1 cellular context compared by ENCODE assay signal in the genomic region with DNA sequence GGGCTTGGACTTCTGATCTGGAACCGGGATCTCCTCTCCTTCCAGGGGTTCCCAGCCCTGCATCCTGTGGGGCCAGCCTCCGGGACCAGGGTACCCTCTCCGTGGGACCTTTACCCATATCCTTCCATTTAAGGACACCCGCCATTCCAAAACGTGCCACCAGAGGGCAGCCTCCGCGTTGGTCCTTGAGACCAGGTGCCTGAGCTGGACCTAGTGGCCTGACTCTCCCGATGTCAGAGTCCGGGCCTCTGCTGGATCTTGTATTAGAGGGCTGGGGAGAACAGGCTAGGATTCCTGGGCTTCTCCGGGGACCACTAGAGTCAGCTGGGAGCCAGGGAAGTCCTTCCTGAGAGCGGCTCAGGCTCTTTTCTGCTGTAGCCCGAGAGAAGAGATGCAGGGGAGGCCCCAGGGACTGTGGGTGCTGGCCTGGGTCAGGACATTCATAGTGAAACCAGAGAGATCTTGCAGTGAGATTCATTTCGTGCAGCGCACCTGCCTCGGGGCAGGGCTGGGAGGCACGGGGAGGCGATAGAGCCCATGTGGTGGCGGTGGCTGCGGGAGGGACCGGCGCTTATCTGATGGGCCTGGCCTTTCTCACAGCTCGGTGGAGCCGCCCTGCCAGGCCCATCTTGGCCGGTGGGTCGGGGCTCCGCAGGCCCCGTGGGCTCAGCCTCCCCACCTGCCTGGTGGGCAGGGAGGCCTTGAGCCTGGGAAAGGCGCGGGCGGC.
TF ChIP-seq lines count a peak whose summit lies in the region.

No MANE protein-coding gene starts in this region.

TF ChIP-seq in HepG2, 621 proteins besides CTCF, POLR2A, EP300 and RAD21 (continued from another document):
- TF ChIP-seq, protein P1, sequence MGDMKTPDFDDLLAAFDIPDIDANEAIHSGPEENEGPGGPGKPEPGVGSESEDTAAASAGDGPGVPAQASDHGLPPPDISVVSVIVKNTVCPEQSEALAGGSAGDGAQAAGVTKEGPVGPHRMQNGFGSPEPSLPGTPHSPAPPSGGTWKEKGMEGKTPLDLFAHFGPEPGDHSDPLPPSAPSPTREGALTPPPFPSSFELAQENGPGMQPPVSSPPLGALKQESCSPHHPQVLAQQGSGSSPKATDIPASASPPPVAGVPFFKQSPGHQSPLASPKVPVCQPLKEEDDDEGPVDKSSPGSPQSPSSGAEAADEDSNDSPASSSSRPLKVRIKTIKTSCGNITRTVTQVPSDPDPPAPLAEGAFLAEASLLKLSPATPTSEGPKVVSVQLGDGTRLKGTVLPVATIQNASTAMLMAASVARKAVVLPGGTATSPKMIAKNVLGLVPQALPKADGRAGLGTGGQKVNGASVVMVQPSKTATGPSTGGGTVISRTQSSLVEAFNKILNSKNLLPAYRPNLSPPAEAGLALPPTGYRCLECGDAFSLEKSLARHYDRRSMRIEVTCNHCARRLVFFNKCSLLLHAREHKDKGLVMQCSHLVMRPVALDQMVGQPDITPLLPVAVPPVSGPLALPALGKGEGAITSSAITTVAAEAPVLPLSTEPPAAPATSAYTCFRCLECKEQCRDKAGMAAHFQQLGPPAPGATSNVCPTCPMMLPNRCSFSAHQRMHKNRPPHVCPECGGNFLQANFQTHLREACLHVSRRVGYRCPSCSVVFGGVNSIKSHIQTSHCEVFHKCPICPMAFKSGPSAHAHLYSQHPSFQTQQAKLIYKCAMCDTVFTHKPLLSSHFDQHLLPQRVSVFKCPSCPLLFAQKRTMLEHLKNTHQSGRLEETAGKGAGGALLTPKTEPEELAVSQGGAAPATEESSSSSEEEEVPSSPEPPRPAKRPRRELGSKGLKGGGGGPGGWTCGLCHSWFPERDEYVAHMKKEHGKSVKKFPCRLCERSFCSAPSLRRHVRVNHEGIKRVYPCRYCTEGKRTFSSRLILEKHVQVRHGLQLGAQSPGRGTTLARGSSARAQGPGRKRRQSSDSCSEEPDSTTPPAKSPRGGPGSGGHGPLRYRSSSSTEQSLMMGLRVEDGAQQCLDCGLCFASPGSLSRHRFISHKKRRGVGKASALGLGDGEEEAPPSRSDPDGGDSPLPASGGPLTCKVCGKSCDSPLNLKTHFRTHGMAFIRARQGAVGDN (CRISPR knock-in tag; IDR thresholded peaks at IDR 0.05): peak; percentile 74
- no peak for TF ChIP-seq BORCS8-MEF2B (CRISPR knock-in tag; IDR thresholded peaks at IDR 0.05)
- TF ChIP-seq THAP11 (CRISPR knock-in tag; IDR thresholded peaks at IDR 0.05): 0 out of 2 replicates have a peak, but pooled peaks have one; percentile 39
- TF ChIP-seq, protein P2, sequence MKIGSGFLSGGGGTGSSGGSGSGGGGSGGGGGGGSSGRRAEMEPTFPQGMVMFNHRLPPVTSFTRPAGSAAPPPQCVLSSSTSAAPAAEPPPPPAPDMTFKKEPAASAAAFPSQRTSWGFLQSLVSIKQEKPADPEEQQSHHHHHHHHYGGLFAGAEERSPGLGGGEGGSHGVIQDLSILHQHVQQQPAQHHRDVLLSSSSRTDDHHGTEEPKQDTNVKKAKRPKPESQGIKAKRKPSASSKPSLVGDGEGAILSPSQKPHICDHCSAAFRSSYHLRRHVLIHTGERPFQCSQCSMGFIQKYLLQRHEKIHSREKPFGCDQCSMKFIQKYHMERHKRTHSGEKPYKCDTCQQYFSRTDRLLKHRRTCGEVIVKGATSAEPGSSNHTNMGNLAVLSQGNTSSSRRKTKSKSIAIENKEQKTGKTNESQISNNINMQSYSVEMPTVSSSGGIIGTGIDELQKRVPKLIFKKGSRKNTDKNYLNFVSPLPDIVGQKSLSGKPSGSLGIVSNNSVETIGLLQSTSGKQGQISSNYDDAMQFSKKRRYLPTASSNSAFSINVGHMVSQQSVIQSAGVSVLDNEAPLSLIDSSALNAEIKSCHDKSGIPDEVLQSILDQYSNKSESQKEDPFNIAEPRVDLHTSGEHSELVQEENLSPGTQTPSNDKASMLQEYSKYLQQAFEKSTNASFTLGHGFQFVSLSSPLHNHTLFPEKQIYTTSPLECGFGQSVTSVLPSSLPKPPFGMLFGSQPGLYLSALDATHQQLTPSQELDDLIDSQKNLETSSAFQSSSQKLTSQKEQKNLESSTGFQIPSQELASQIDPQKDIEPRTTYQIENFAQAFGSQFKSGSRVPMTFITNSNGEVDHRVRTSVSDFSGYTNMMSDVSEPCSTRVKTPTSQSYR (CRISPR knock-in tag; IDR thresholded peaks at IDR 0.05; ENCODE audit: borderline replicate concordance): no peak
- no peak for TF ChIP-seq ELF3 (CRISPR knock-in tag; IDR thresholded peaks at IDR 0.05)
- TF ChIP-seq, protein P3, sequence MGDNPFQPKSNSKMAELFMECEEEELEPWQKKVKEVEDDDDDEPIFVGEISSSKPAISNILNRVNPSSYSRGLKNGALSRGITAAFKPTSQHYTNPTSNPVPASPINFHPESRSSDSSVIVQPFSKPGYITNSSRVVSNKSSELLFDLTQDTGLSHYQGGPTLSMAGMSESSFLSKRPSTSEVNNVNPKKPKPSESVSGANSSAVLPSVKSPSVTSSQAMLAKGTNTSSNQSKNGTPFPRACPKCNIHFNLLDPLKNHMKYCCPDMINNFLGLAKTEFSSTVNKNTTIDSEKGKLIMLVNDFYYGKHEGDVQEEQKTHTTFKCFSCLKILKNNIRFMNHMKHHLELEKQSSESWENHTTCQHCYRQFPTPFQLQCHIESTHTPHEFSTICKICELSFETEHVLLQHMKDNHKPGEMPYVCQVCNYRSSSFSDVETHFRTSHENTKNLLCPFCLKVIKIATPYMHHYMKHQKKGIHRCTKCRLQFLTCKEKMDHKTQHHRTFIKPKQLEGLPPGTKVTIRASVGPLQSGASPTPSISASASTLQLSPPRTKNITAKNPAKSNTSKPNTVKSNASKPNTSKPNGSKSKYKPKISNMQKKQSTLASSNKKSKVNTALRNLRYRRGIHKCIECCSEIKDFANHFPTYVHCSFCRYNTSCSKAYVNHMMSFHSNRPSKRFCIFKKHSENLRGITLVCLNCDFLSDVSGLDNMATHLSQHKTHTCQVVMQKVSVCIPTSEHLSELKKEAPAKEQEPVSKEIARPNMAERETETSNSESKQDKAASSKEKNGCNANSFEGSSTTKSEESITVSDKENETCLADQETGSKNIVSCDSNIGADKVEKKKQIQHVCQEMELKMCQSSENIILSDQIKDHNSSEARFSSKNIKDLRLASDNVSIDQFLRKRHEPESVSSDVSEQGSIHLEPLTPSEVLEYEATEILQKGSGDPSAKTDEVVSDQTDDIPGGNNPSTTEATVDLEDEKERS (CRISPR knock-in tag; IDR thresholded peaks at IDR 0.05): peak; percentile 47; the same call in 1 of the 2 replicates
- TF ChIP-seq SMC3 (IDR thresholded peaks at IDR 0.05; ENCODE audit: low read length): peak; percentile 90
- no peak for TF ChIP-seq ZNF777 (CRISPR knock-in tag; IDR thresholded peaks at IDR 0.05)
- TF ChIP-seq, protein P4, sequence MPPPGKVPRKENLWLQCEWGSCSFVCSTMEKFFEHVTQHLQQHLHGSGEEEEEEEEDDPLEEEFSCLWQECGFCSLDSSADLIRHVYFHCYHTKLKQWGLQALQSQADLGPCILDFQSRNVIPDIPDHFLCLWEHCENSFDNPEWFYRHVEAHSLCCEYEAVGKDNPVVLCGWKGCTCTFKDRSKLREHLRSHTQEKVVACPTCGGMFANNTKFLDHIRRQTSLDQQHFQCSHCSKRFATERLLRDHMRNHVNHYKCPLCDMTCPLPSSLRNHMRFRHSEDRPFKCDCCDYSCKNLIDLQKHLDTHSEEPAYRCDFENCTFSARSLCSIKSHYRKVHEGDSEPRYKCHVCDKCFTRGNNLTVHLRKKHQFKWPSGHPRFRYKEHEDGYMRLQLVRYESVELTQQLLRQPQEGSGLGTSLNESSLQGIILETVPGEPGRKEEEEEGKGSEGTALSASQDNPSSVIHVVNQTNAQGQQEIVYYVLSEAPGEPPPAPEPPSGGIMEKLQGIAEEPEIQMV (CRISPR knock-in tag; IDR thresholded peaks at IDR 0.05; ENCODE audit: low read depth): no peak
- TF ChIP-seq FOXA3 (CRISPR knock-in tag; IDR thresholded peaks at IDR 0.05): 0 out of 2 replicates have a peak, but pooled peaks have one; percentile 16
- no peak for TF ChIP-seq ZFP1 (CRISPR knock-in tag; IDR thresholded peaks at IDR 0.05)
- no peak for TF ChIP-seq NR2F6 (IDR thresholded peaks at IDR 0.05)
- TF ChIP-seq NR2F6 (CRISPR knock-in tag; IDR thresholded peaks at IDR 0.05): peak; percentile 36; the same call in 1 of the 2 replicates
- TF ChIP-seq, protein P5, sequence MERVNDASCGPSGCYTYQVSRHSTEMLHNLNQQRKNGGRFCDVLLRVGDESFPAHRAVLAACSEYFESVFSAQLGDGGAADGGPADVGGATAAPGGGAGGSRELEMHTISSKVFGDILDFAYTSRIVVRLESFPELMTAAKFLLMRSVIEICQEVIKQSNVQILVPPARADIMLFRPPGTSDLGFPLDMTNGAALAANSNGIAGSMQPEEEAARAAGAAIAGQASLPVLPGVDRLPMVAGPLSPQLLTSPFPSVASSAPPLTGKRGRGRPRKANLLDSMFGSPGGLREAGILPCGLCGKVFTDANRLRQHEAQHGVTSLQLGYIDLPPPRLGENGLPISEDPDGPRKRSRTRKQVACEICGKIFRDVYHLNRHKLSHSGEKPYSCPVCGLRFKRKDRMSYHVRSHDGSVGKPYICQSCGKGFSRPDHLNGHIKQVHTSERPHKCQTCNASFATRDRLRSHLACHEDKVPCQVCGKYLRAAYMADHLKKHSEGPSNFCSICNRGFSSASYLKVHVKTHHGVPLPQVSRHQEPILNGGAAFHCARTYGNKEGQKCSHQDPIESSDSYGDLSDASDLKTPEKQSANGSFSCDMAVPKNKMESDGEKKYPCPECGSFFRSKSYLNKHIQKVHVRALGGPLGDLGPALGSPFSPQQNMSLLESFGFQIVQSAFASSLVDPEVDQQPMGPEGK (CRISPR knock-in tag; IDR thresholded peaks at IDR 0.05): peak; percentile 43; the same call in 1 of the 2 replicates
- TF ChIP-seq GATAD2A (CRISPR knock-in tag; IDR thresholded peaks at IDR 0.05): peak; percentile 68; the same call in 1 of the 2 replicates
- TF ChIP-seq ZSCAN20 (CRISPR knock-in tag; IDR thresholded peaks at IDR 0.05; ENCODE audit: borderline replicate concordance): no peak
- TF ChIP-seq ZNF510 (CRISPR knock-in tag; IDR thresholded peaks at IDR 0.05; ENCODE audit: low read depth): no peak
- TF ChIP-seq ZBTB7A (CRISPR knock-in tag; IDR thresholded peaks at IDR 0.05): peak; percentile 32; the same call in 1 of the 2 replicates
- TF ChIP-seq KAT7 (CRISPR knock-in tag; IDR thresholded peaks at IDR 0.05; ENCODE audit: borderline replicate concordance): no peak
- no peak for TF ChIP-seq ZMYM2 (CRISPR knock-in tag; IDR thresholded peaks at IDR 0.05)
- TF ChIP-seq ZNF615 (CRISPR knock-in tag; IDR thresholded peaks at IDR 0.05; ENCODE audit: borderline replicate concordance): no peak
- TF ChIP-seq ZNF83 (CRISPR knock-in tag; IDR thresholded peaks at IDR 0.05; ENCODE audit: borderline replicate concordance): no peak
